In the genomic region with DNA sequence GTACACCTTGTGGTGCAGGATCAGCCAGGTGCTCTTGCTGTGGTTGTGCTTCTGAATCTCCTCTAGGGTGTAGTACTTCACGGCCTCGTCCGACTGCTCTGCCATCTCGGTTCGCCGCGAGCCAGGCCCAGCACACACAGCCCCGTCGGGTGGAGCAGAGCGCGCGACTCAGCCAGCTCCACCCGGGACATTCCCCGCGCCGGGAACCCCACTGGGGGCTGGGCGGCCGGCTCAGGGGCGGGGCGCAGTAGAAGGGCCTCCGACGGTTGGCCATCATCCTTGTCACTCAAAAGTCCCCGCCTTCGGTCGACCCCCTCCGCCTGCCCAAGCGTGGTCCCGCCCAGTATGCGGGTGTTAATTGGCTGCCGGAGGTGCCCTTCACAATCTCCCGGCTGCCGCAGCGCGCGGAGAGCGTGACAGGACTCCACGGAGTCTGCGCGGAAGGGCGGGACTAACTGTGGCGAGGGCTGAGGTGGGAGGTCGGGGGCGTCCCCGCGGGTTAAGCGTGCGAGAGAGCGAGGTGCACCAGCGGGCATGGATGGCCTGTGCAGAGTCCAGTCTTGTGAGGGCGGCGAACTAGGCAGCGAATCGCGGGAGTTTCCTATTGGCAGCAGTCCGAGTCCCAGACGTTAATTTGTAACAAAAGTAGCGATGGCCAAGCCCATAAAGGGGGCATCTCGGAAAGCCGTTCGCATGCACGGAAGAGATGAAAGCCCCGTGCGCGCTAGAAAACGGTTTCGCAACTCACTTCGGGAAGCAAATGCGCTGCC, we compare ENCODE assay signal across 8 cellular contexts.
DNase-seq lines count a peak whose midpoint lies in the region; FAIRE-seq and TF ChIP-seq lines count a peak whose summit lies in the region.

A gene with protein sequence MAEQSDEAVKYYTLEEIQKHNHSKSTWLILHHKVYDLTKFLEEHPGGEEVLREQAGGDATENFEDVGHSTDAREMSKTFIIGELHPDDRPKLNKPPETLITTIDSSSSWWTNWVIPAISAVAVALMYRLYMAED (minus strand): TSS at position 193 of the 770 bp plus-strand sequence. CDS start 88 bp downstream, at position 105.

- no peaks in the 10 kb centered on the region for H3K27me3 ChIP-seq in mucosa of stomach (ENCODE audit: control insufficient read depth, insufficient read depth, low read length)

- FAIRE-seq in HTR-8/SVneo (lab: Jason Lieb, UNC): peak; percentile 95

- no peaks in the 10 kb centered on the region for H3K36me3 ChIP-seq in mucosa of stomach (ENCODE audit: control insufficient read depth, insufficient read depth, low read length)

- no peak for TF ChIP-seq CTCF in GM20000 (IDR thresholded peaks at IDR 0.05; ENCODE audit: extremely low read depth, missing control alignments)

- TF ChIP-seq POLR2A in erythroblast (IDR thresholded peaks at IDR 0.05; ENCODE audit: low read length): peak; percentile 59

- peaks cover 3% of the 10 kb centered on the region for H3K9me3 Mint-ChIP-seq in activated T-cell treated with anti-CD3 and anti-CD28 coated beads, Interleukin-2, amount 50 U/mL, for 24 hours

- peaks cover 14% of the 10 kb centered on the region for H3K4me1 ChIP-seq in mucosa of stomach (ENCODE audit: control insufficient read depth, insufficient read depth, low read length)

- peak within 1 kb of the TSS; percentile 71 for H3K9ac ChIP-seq in mucosa of stomach (ENCODE audit: low read length)

- H3K4me3 Mint-ChIP-seq in activated T-cell treated with anti-CD3 and anti-CD28 coated beads, Interleukin-2, amount 50 U/mL, for 24 hours: peak within 1 kb of the TSS; percentile 94

- peaks cover 4% of the 10 kb centered on the region for H3K36me3 Mint-ChIP-seq in activated T-cell treated with anti-CD3 and anti-CD28 coated beads, Interleukin-2, amount 50 U/mL, for 24 hours (ENCODE audit: low read depth)

- peak; percentile 96 for DNase-seq in COR-L47 (lab: John Stamatoyannopoulos, UW)
- DNase-seq in GM20000 (ENCODE audit: low spot score): peak; percentile 100
- peak; percentile 93 for DNase-seq in HTR-8/SVneo (ENCODE audit: insufficient read length, low spot score)
- peak; percentile 89 for DNase-seq in OCI-M1 (lab: John Stamatoyannopoulos, UW)
- peak; percentile 100 for DNase-seq in activated T-cell treated with anti-CD3 and anti-CD28 coated beads, Interleukin-2, amount 50 U/mL, for 24 hours
- DNase-seq in erythroblast (lab: John Stamatoyannopoulos, UW): peak; percentile 99
- peak; percentile 98 to 99 for DNase-seq in stimulated activated CD8-positive, alpha-beta memory T cell treated with anti-CD3 and anti-CD28 coated beads, Interleukin-7, amount 100 ng/mL, for 1 hour (ENCODE audit: low read depth in 2 of 2)

- H3K4me1 Mint-ChIP-seq in activated T-cell treated with anti-CD3 and anti-CD28 coated beads, Interleukin-2, amount 50 U/mL, for 24 hours (ENCODE audit: low read depth): peaks cover 22% of the 10 kb centered on the region

- H3K4me3 ChIP-seq in mucosa of stomach (ENCODE audit: low read length): peak within 1 kb of the TSS; percentile 85

- peak within 1 kb of the TSS; percentile 94 for H3K27ac Mint-ChIP-seq in activated T-cell treated with anti-CD3 and anti-CD28 coated beads, Interleukin-2, amount 50 U/mL, for 24 hours

- H3K9me3 ChIP-seq in mucosa of stomach (ENCODE audit: control insufficient read depth, low read length): no peaks in the 10 kb centered on the region

- no peaks in the 10 kb centered on the region for H3K27me3 Mint-ChIP-seq in activated T-cell treated with anti-CD3 and anti-CD28 coated beads, Interleukin-2, amount 50 U/mL, for 24 hours

Comparison
In these comparisons a context has a peak if more than half of its experiments do, and no peak if none do; other contexts are left out.
1. Peak in every context shown above with its lines: DNase-seq and H3K4me3 ChIP-seq.